In genomic region chr7:107743567-107744344, GRCh38 we compare ENCODE assay signal across 8 cellular contexts. TPM values are rescaled to one million over a fixed set of nuclear protein-coding genes. Genes with fewer than 3 reads are reported as not detected.
A peak's percentile ranks its signal among the peaks of the same experiment; 100 is the strongest.
DNase-seq lines count a peak whose midpoint lies in the region; ATAC-seq and TF ChIP-seq lines count a peak whose summit lies in the region.

TSS of gene CBLL1 (plus strand) at chr7:107744142. CDS start at chr7:107744164, 22 bp downstream.

- peak; percentile 54 for ATAC-seq in GM18499 (IDR thresholded peaks at IDR 0.05; ENCODE audit: insufficient read depth, unreplicated experiment)
- ATAC-seq in HG02943 (IDR thresholded peaks at IDR 0.05; ENCODE audit: low read depth, unreplicated experiment): peak; percentile 91
- peak; percentile 99 for ATAC-seq in right cardiac atrium

- H3K4me3 ChIP-seq in right cardiac atrium (ENCODE audit: low read length): peak within 1 kb of the TSS; percentile 81
- peak within 1 kb of the TSS; percentile 84 to 97 for H3K4me3 ChIP-seq in uterus

- intact Hi-C loops in right cardiac atrium (cut with DNase I) (loop anchor here in 3 of 4 donors (5.0 to 10.0 kb wide), 3 partner anchors 131 to 401 kb away; no protein-coding TSS in a partner anchor), uterus (cut with DNase I; ENCODE audit: low total_unique reads) (no loop called here)

- H3K27ac ChIP-seq in right cardiac atrium (ENCODE audit: low read length) (peak within 1 kb of the TSS; percentile 99), uterus (peak within 1 kb of the TSS; percentile 97)

- DNase-seq in NCI-H187 (lab: John Stamatoyannopoulos, UW): peak; percentile 95 to 97
- peak; percentile 91 to 98 (median 97) for DNase-seq in T-helper 2 cell
- DNase-seq in anterior cingulate cortex (lab: John Stamatoyannopoulos, UW): peak; percentile 83 to 99 (median 96)
- peak; percentile 97 to 99 (median 99) for DNase-seq in right cardiac atrium
- peak; percentile 87 for DNase-seq in pulmonary artery endothelial cell (ENCODE audit: low read depth, low spot score)
- DNase-seq in uterus: peak; percentile 96 to 97

- WGBS in right cardiac atrium: under 1% methylated on average over 56 of the region's 56 CpGs

- peak; percentile 50 to 65 for TF ChIP-seq POLR2A in uterus (IDR thresholded peaks at IDR 0.05)

- peak; percentile 52 to 82 (median 68) for TF ChIP-seq CTCF in uterus (IDR thresholded peaks at IDR 0.05)

- H3K27me3 ChIP-seq in right cardiac atrium (ENCODE audit: control insufficient read depth, insufficient read depth) (no peaks in the 10 kb centered on the region), uterus (no peaks in the 10 kb centered on the region)

- no peaks in the 10 kb centered on the region for H3K36me3 ChIP-seq in uterus

- H3K4me1 ChIP-seq in right cardiac atrium (ENCODE audit: control insufficient read depth, insufficient read depth, low read length) (peaks cover 4% of the 10 kb centered on the region), uterus (peaks cover 0 to 9% of the 10 kb centered on the region in 2 donors)

- H3K9me3 ChIP-seq in right cardiac atrium (ENCODE audit: control insufficient read depth, low read length) (no peaks in the 10 kb centered on the region), uterus (no peaks in the 10 kb centered on the region)

RNA-seq across cellular contexts. Expression of gene CBLL1, which starts in this region (rescaled TPM):
- total RNA-seq in right cardiac atrium (10 to 100 TPM; 15.8 to 21.2 (median 19.2) TPM), pulmonary artery endothelial cell (13.7 and 21.1 TPM in 2 replicates), uterus (10 to 100 TPM; 22.3 to 54.1 (median 29.1) TPM)
- 6.3 TPM for polyA plus RNA-seq in right cardiac atrium

Comparison
In these comparisons a context has a peak if more than half of its experiments do, and no peak if none do; other contexts are left out.
1. Peak in every context shown above with its lines: DNase-seq, ATAC-seq, H3K4me3 ChIP-seq and H3K27ac ChIP-seq.